ENCODE assay signal across 9 cellular contexts in genomic region chr14:58796636-58797429, GRCh38.
A peak's percentile ranks its signal among the peaks of the same experiment; 100 is the strongest.
DNase-seq lines count a peak whose midpoint lies in the region; ATAC-seq, FAIRE-seq and TF ChIP-seq lines count a peak whose summit lies in the region.
"Had no signal": no experiment of that assay in that cellular context is flagged by ENCODE, and none has a peak within 500 bp of the region (broad histone marks: within the 10 kb centered on the region; RNA-seq: fewer than 3 reads in every experiment).

No MANE protein-coding gene starts in this region.

- H3K27me3 ChIP-seq in left lung = no peaks in the 10 kb centered on the region

- intact Hi-C loops in left lung (cut with DNase I) = no loop called here

- no peaks in the 10 kb centered on the region for H3K9me3 ChIP-seq in HEK293 (ENCODE audit: control insufficient read depth, insufficient read depth, low read depth, low read length)
- no peaks in the 10 kb centered on the region for H3K9me3 ChIP-seq in left lung

- no peak overlapping the region for H3K27ac ChIP-seq in HEK293 (ENCODE audit: extremely low read depth, low read depth, low read length)
- H3K27ac ChIP-seq in left lung = no peak overlapping the region

- H3K4me1 ChIP-seq in HEK293 (ENCODE audit: control insufficient read depth, insufficient read depth, low read length) (peaks cover 7% of the 10 kb centered on the region; the same call in 1 of the 2 replicates), left lung (no peaks in the 10 kb centered on the region)

- peak; percentile 83 for ATAC-seq in GM18861 (IDR thresholded peaks at IDR 0.05; ENCODE audit: unreplicated experiment)
- peak; percentile 89 for ATAC-seq in left lung

- DNase-seq in HT-29 (ENCODE audit: low spot score) (peak; percentile 22), left lung (no peak), NCI-H345 treated with DMSO at 0.1 percent for 48 hours (lab: John Stamatoyannopoulos, UW; ENCODE audit: unreplicated experiment) (no peak), RCC 7860 (ENCODE audit: low spot score) (no peak), NCI-H2196 (lab: John Stamatoyannopoulos, UW; ENCODE audit: unreplicated experiment) (no peak), HK-2 (ENCODE audit: unreplicated experiment) (no peak)
- DNase-seq: activated effector memory CD4-positive, alpha-beta T cell treated with Interleukin-2 at 50 U/mL for 16 hours had no signal

- no peak for FAIRE-seq in RCC 7860 (lab: Jason Lieb, UNC)

- CTCF ChIA-PET in HEK293 (lab: Yijun Ruan, JAX) = interaction anchor here (0.6 to 1.0 kb wide), 3 partner anchors 31 to 296 kb away, joined by 3 to 4 read pairs (median 3); no protein-coding TSS in a partner anchor

- TF ChIP-seq CTCF in HEK293 (tag by site-specific recombination; IDR thresholded peaks at IDR 0.05) (no peak), left lung (IDR thresholded peaks at IDR 0.05) (no peak)

- no peak overlapping the region for H3K4me3 ChIP-seq in HEK293 (ENCODE audit: low read depth, low read length)
- H3K4me3 ChIP-seq in left lung = no peak overlapping the region

- POLR2A ChIA-PET in HEK293 (lab: Yijun Ruan, JAX) = no interaction called here

- H3K36me3 ChIP-seq in HEK293 (ENCODE audit: control insufficient read depth in 2 of 2, insufficient read depth in 1 of 2, low read length in 2 of 2) (no peaks in the 10 kb centered on the region), left lung (no peaks in the 10 kb centered on the region)

TF ChIP-seq in HEK293, 187 proteins besides CTCF, POLR2A, EP300 and RAD21:
- TF ChIP-seq HOXC10 (CRISPR knock-in tag; IDR thresholded peaks at IDR 0.05) (no peak), REST (tag by site-specific recombination; IDR thresholded peaks at IDR 0.05) (peak; percentile 91)
